Comparison of ENCODE assay signal across 17 cellular contexts in genomic region chr6:167577891-167578361, GRCh38.
"Had no signal": no experiment of that assay in that cellular context is flagged by ENCODE, and none has a peak within 500 bp of the region (broad histone marks: within the 10 kb centered on the region; RNA-seq: fewer than 3 reads in every experiment).

No MANE protein-coding gene starts in this region.

- H3K36me3 ChIP-seq: adrenal gland, pancreas, tibial artery, vagina had no signal

- H3K27ac ChIP-seq: adrenal gland, coronary artery, pancreas, tibial artery, vagina, VCaP had no signal

- H3K27me3 ChIP-seq: adrenal gland, pancreas, tibial artery, vagina had no signal

- ATAC-seq: activated T-cell treated with anti-CD3 and anti-CD28 coated beads, Interleukin-2, amount 50 U/mL, for 4 hours; pancreas had no signal

- H3K4me3 Mint-ChIP-seq: activated T-cell treated with anti-CD3 and anti-CD28 coated beads, Interleukin-2, amount 50 U/mL, for 4 hours; nephron progenitor cell had no signal

- DNase-seq: activated CD4-positive, alpha-beta T cell treated with anti-CD3 and anti-CD28 coated beads for 1 hour; activated CD4-positive, alpha-beta T cell treated with anti-CD3 and anti-CD28 coated beads, Interleukin-2, amount 50 U/mL, for 48 hours; activated effector memory CD4-positive, alpha-beta T cell treated with Interleukin-2 at 50 U/mL for 16 hours; activated naive CD4-positive, alpha-beta T cell treated with anti-CD3 and anti-CD28 coated beads, Interleukin-2, amount 50 U/mL, for 16 hours; activated T-cell treated with anti-CD3 and anti-CD28 coated beads, Interleukin-2, amount 50 U/mL, for 4 hours; adrenal gland; caudate nucleus; foreskin melanocyte; kidney glomerular epithelial cell; mesendoderm; nephron progenitor cell; pancreas; stimulated activated CD4-positive, alpha-beta T cell treated with anti-CD3 and anti-CD28 coated beads, Interleukin-1b, Interleukin-23, amount 100 ng/mL, for 48 hours; tibial artery had no signal

- H3K4me1 ChIP-seq: adrenal gland, pancreas had no signal

- H3K4me3 ChIP-seq: adrenal gland, coronary artery, pancreas, tibial artery, vagina had no signal

- H3K9me3 ChIP-seq: pancreas had no signal
